In genomic region chr19:34926361-34926684, GRCh38 we compare ENCODE assay signal across 8 cellular contexts. TPM values are rescaled to one million over a fixed set of nuclear protein-coding genes. Genes with fewer than 3 reads are reported as not detected.
DNase-seq lines count a peak whose midpoint lies in the region; ATAC-seq and TF ChIP-seq lines count a peak whose summit lies in the region.

No MANE protein-coding gene starts in this region.

- intact Hi-C loops in esophagus muscularis mucosa (cut with DNase I) = no loop called here

- peaks cover 10% of the 10 kb centered on the region for H3K4me1 Mint-ChIP-seq in progenitor cell of endocrine pancreas (ENCODE audit: low read depth)

- TF ChIP-seq CTCF in DND-41 (IDR thresholded peaks at IDR 0.05; ENCODE audit: borderline replicate concordance, extremely low read depth, low read length, poor library complexity, severe bottlenecking) (no peak), esophagus muscularis mucosa (IDR thresholded peaks at IDR 0.05) (no peak), progenitor cell of endocrine pancreas (IDR thresholded peaks at IDR 0.05; ENCODE audit: unreplicated experiment) (no peak)

- H3K79me2 ChIP-seq in DND-41 (ENCODE audit: insufficient read depth, low read length) = 0 out of 2 replicates have a peak, but pooled peaks cover 2% of the 10 kb centered on the region

- peak overlapping the region; percentile 59 for H3K4me2 ChIP-seq in DND-41 (ENCODE audit: insufficient read depth, low read length)

- H3K27me3 ChIP-seq in DND-41 (ENCODE audit: insufficient read depth, low read length, poor library complexity) = peaks cover 15% of the 10 kb centered on the region
- no peaks in the 10 kb centered on the region for H3K27me3 ChIP-seq in SJCRH30
- no peaks in the 10 kb centered on the region for H3K27me3 ChIP-seq in esophagus muscularis mucosa

- peaks cover 9% of the 10 kb centered on the region for H3K27me3 Mint-ChIP-seq in progenitor cell of endocrine pancreas

- no peak for ATAC-seq in DND-41 (ENCODE audit: insufficient read depth, low read depth)

- H3K36me3 ChIP-seq in DND-41 (ENCODE audit: insufficient read depth, low read length) (no peaks in the 10 kb centered on the region), SJCRH30 (no peaks in the 10 kb centered on the region), esophagus muscularis mucosa (peaks cover 0 to 16% (median 6%) of the 10 kb centered on the region in 4 donors)

- 70% methylated on average over 3 of the region's 3 CpGs for WGBS in esophagus muscularis mucosa

- H3K4me3 Mint-ChIP-seq in progenitor cell of endocrine pancreas (ENCODE audit: low read depth) = peak overlapping the region; percentile 93

- no peak for TF ChIP-seq POLR2A in esophagus muscularis mucosa (IDR thresholded peaks at IDR 0.05; ENCODE audit: low read depth)

- H3K9ac ChIP-seq in DND-41 (ENCODE audit: low read depth, low read length) = no peak overlapping the region; the same call in 1 of the 2 replicates

- TF ChIP-seq EP300 in esophagus muscularis mucosa (IDR thresholded peaks at IDR 0.05) = no peak

- H2AFZ ChIP-seq in DND-41 (ENCODE audit: low read depth, low read length) = peak overlapping the region; percentile 79; the same call in 1 of the 2 replicates

- peaks cover 6% of the 10 kb centered on the region for H3K36me3 Mint-ChIP-seq in progenitor cell of endocrine pancreas (ENCODE audit: insufficient read depth)

- H3K9me3 ChIP-seq in DND-41 (ENCODE audit: insufficient read depth, low read length, severe bottlenecking) (no peaks in the 10 kb centered on the region), SJCRH30 (replicated peaks) (0 out of 2 replicates have a peak, but pooled peaks cover 5% of the 10 kb centered on the region), esophagus muscularis mucosa (no peaks in the 10 kb centered on the region)

- peaks cover 5% of the 10 kb centered on the region for H3K9me3 Mint-ChIP-seq in progenitor cell of endocrine pancreas (ENCODE audit: low read depth)

- H3K27ac ChIP-seq in DND-41 (ENCODE audit: low read length) (no peak overlapping the region), SJCRH30 (no peak overlapping the region), esophagus muscularis mucosa (replicated peaks in 1 of 4) (peak overlapping the region; percentile 73 to 87 (median 82))

- H3K4me3 ChIP-seq in DND-41 (ENCODE audit: low read depth in 1 of 2, low read length in 2 of 2) (peak overlapping the region in 1 of 2 experiments; percentile 64; a peak in 1 of 4 replicates), SJCRH30 (peak overlapping the region; percentile 66), esophagus muscularis mucosa (peak overlapping the region; percentile 65 to 82 (median 75))

- DNase-seq in DND-41 = no peak
- no peak for DNase-seq in SJCRH30
- no peak for DNase-seq in esophagus muscularis mucosa (ENCODE audit: extremely low spot score)
- no peak for DNase-seq in progenitor cell of endocrine pancreas (ENCODE audit: low spot score, unreplicated experiment)
- no peak for DNase-seq in occipital lobe (lab: John Stamatoyannopoulos, UW)
- no peak for DNase-seq in foreskin melanocyte
- no peak for DNase-seq in midbrain (lab: John Stamatoyannopoulos, UW)
- no peak for DNase-seq in HCEC 1CT

- H3K4me1 ChIP-seq in DND-41 (ENCODE audit: insufficient read depth, low read length) (peaks cover 7% of the 10 kb centered on the region; the same call in 1 of the 2 replicates), SJCRH30 (no peaks in the 10 kb centered on the region), esophagus muscularis mucosa (peaks cover 7 to 18% (median 14%) of the 10 kb centered on the region in 4 donors)

- H3K27ac Mint-ChIP-seq in progenitor cell of endocrine pancreas = peak overlapping the region; percentile 97

- no peaks in the 10 kb centered on the region for H4K20me1 ChIP-seq in DND-41 (ENCODE audit: insufficient read depth, low read length)

RNA-seq across cellular contexts. Expression of gene ZNF30, which starts 0.4 kb away (rescaled TPM):
- total RNA-seq in SJCRH30 (2014; rRNA removed; shearing (Covaris generic)) = 2.8 and 3.8 TPM in 2 replicates
- total RNA-seq in esophagus muscularis mucosa = 1 to 10 TPM; 1.3 to 9.6 (median 2.5) TPM
- 5.9 and 7.7 TPM in 2 replicates for total RNA-seq in progenitor cell of endocrine pancreas
- 9.8 TPM for total RNA-seq in occipital lobe

RNA-seq across cellular contexts. Expression of gene ZNF792, which starts 37.7 kb away (rescaled TPM):
- total RNA-seq in SJCRH30 (2014; rRNA removed; shearing (Covaris generic)) = 1.6 and 2.1 TPM in 2 replicates
- total RNA-seq in esophagus muscularis mucosa (1 to 10 TPM; 4.6 to 8.4 (median 6.4) TPM), progenitor cell of endocrine pancreas (14.4 TPM in 2 replicates), occipital lobe (19.0 TPM)

Comparison
In these comparisons a context has a peak if more than half of its experiments do, and no peak if none do; other contexts are left out.
1. H3K27ac ChIP-seq: peak in esophagus muscularis mucosa (4 of 4); none in DND-41 (single experiment) and SJCRH30 (single experiment).